Comparison of ENCODE assay signal across 25 cellular contexts in genomic region chr2:201701591-201701990, GRCh38. TPM values are rescaled to one million over a fixed set of nuclear protein-coding genes. Genes with fewer than 3 reads are reported as not detected.
"Had no signal": no experiment of that assay in that cellular context is flagged by ENCODE, and none has a peak within 500 bp of the region (broad histone marks: within the 10 kb centered on the region; RNA-seq: fewer than 3 reads in every experiment).

No MANE protein-coding gene starts in this region.

- H3K27ac Mint-ChIP-seq: activated B cell treated with CpG ODN at 0.5 μM for 24 hours; activated CD8-positive, alpha-beta T cell treated with anti-CD3 and anti-CD28 coated beads for 36 hours; activated naive CD8-positive, alpha-beta T cell treated with anti-CD3 and anti-CD28 coated beads, Interleukin-2, amount 50 U/mL, for 24 hours; nephron progenitor cell had no signal

- H3K4me1 Mint-ChIP-seq: activated B cell treated with CpG ODN at 0.5 μM for 24 hours; central memory CD8-positive, alpha-beta T cell had no signal

- H3K9me3 Mint-ChIP-seq: activated B cell treated with CpG ODN at 0.5 μM for 24 hours; activated CD8-positive, alpha-beta T cell treated with anti-CD3 and anti-CD28 coated beads for 36 hours; activated naive CD8-positive, alpha-beta T cell treated with anti-CD3 and anti-CD28 coated beads, Interleukin-2, amount 50 U/mL, for 24 hours; activated T-cell treated with anti-CD3 and anti-CD28 coated beads, Interleukin-2, amount 50 U/mL, for 4 hours; activated T-helper 17 cell treated with anti-CD3 and anti-CD28 coated beads, Interleukin-2, amount 50 U/mL, for 72 hours; central memory CD8-positive, alpha-beta T cell; nephron progenitor cell had no signal

- H3K27me3 Mint-ChIP-seq: activated B cell treated with CpG ODN at 0.5 μM for 24 hours; activated CD8-positive, alpha-beta T cell treated with anti-CD3 and anti-CD28 coated beads for 36 hours; activated naive CD8-positive, alpha-beta T cell treated with anti-CD3 and anti-CD28 coated beads, Interleukin-2, amount 50 U/mL, for 24 hours; activated T-helper 17 cell treated with anti-CD3 and anti-CD28 coated beads, Interleukin-2, amount 50 U/mL, for 72 hours; central memory CD8-positive, alpha-beta T cell had no signal

- ATAC-seq: activated CD8-positive, alpha-beta T cell treated with anti-CD3 and anti-CD28 coated beads for 36 hours; activated naive CD8-positive, alpha-beta T cell treated with anti-CD3 and anti-CD28 coated beads, Interleukin-2, amount 50 U/mL, for 24 hours; activated T-cell treated with anti-CD3 and anti-CD28 coated beads, Interleukin-2, amount 50 U/mL, for 4 hours; activated T-helper 17 cell treated with anti-CD3 and anti-CD28 coated beads, Interleukin-2, amount 50 U/mL, for 72 hours; right lobe of liver; stimulated activated naive CD8-positive, alpha-beta T cell treated with anti-CD3 and anti-CD28 coated beads, Interleukin-15, Interleukin-2, amounts not matched to agents 100 U/mL and 50 U/mL, for 24 hours had no signal

- H3K4me3 Mint-ChIP-seq: activated B cell treated with CpG ODN at 0.5 μM for 24 hours; activated CD8-positive, alpha-beta T cell treated with anti-CD3 and anti-CD28 coated beads for 36 hours; activated naive CD8-positive, alpha-beta T cell treated with anti-CD3 and anti-CD28 coated beads, Interleukin-2, amount 50 U/mL, for 24 hours; activated T-cell treated with anti-CD3 and anti-CD28 coated beads, Interleukin-2, amount 50 U/mL, for 4 hours; activated T-helper 17 cell treated with anti-CD3 and anti-CD28 coated beads, Interleukin-2, amount 50 U/mL, for 72 hours; central memory CD8-positive, alpha-beta T cell; nephron progenitor cell had no signal

- DNase-seq: activated B cell treated with CpG ODN at 0.5 μM for 24 hours; activated CD4-positive, alpha-beta T cell treated with anti-CD3 and anti-CD28 coated beads, Interleukin-2, amount 50 U/mL, for 1 hour; activated CD8-positive, alpha-beta T cell treated with anti-CD3 and anti-CD28 coated beads for 36 hours; activated gamma-delta T cell treated with Interleukin-2 at 50 U/mL for 16 hours; activated naive CD4-positive, alpha-beta T cell treated with anti-CD3 and anti-CD28 coated beads, Interleukin-2, amount 50 U/mL, for 16 hours; activated naive CD8-positive, alpha-beta T cell treated with anti-CD3 and anti-CD28 coated beads, Interleukin-2, amount 50 U/mL, for 24 hours; activated T-cell treated with anti-CD3 and anti-CD28 coated beads, Interleukin-2, amount 50 U/mL, for 4 hours; amygdala; colonic mucosa; effector CD8-positive, alpha-beta T cell; esophagus squamous epithelium; foreskin melanocyte; islet precursor cell; left ventricle myocardium inferior; mesendoderm; nephron progenitor cell; right lobe of liver; stimulated activated CD4-positive, alpha-beta T cell treated with anti-CD3 and anti-CD28 coated beads, Interleukin-4, amount 100 ng/mL, for 1 hour; stimulated activated naive CD8-positive, alpha-beta T cell treated with anti-CD3 and anti-CD28 coated beads, Interleukin-15, Interleukin-2, amounts not matched to agents 100 U/mL and 50 U/mL, for 24 hours; T-helper 2 cell; upper lobe of left lung had no signal

RNA-seq across cellular contexts. Expression of gene MPP4, which starts 3.1 kb away (rescaled TPM):
- total RNA-seq: activated B cell treated with CpG ODN at 0.5 μM for 24 hours; activated CD8-positive, alpha-beta T cell treated with anti-CD3 and anti-CD28 coated beads for 36 hours; activated T-cell treated with anti-CD3 and anti-CD28 coated beads, Interleukin-2, amount 50 U/mL, for 4 hours; activated T-helper 17 cell treated with anti-CD3 and anti-CD28 coated beads, Interleukin-2, amount 50 U/mL, for 72 hours; bronchial epithelial cell; colonic mucosa; left ventricle myocardium inferior; mucosa of gallbladder had no signal
